24 cellular contexts compared by ENCODE assay signal in the genomic region with DNA sequence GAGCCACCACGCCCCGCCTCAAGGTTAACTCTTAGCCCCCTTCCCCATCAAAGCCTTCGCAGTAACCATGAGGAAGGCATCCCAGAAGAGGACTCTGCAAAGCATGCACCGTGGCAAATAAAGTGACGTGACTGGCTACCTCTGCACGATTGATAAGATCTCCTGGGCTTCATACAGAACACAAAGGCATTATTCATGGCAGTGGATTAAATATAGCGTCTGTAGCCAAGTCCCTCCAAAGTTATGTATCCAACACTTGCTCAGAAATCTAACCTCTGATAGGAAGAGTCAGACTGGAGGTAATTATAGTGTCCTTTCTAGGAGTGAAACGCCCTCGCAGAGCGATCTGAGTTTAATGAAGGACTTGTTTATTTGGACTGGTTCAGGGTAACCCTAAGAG.
"Had no signal": no experiment of that assay in that cellular context is flagged by ENCODE, and none has a peak within 500 bp of the region (broad histone marks: within the 10 kb centered on the region; RNA-seq: fewer than 3 reads in every experiment).

No MANE protein-coding gene starts in this region.

- H3K27ac ChIP-seq: breast epithelium, KMS-11, SJSA1, WERI-Rb-1 had no signal

- H3K4me3 Mint-ChIP-seq: activated CD8-positive, alpha-beta memory T cell treated with anti-CD3 and anti-CD28 coated beads, Interleukin-2, amount 10 ng/mL, durations not matched to agents 7 days and 5 days; activated naive CD4-positive, alpha-beta T cell treated with anti-CD3 and anti-CD28 coated beads, Interleukin-2, amount 10 ng/mL, durations not matched to agents 7 days and 5 days; activated naive CD8-positive, alpha-beta T cell treated with anti-CD3 and anti-CD28 coated beads for 36 hours; activated T-cell treated with anti-CD3 and anti-CD28 coated beads, Interleukin-2, amount 50 U/mL, for 4 hours had no signal

- H3K4me3 ChIP-seq: breast epithelium, SJSA1 had no signal

- ATAC-seq: activated CD4-positive, CD25-positive, alpha-beta regulatory T cell treated with anti-CD3 and anti-CD28 coated beads, Interleukin-2, amount 50 U/mL, for 24 hours; activated CD8-positive, alpha-beta memory T cell treated with anti-CD3 and anti-CD28 coated beads, Interleukin-2, amount 10 ng/mL, durations not matched to agents 7 days and 5 days; activated T-cell treated with anti-CD3 and anti-CD28 coated beads, Interleukin-2, amount 50 U/mL, for 4 hours had no signal

- DNase-seq: activated CD4-positive, alpha-beta T cell treated with anti-CD3 and anti-CD28 coated beads for 4 hours; activated CD8-positive, alpha-beta memory T cell treated with anti-CD3 and anti-CD28 coated beads, Interleukin-2, amount 10 ng/mL, durations not matched to agents 7 days and 5 days; activated gamma-delta T cell; activated naive CD4-positive, alpha-beta T cell treated with anti-CD3 and anti-CD28 coated beads, Interleukin-2, amount 10 ng/mL, durations not matched to agents 7 days and 5 days; activated naive CD8-positive, alpha-beta T cell treated with anti-CD3 and anti-CD28 coated beads for 36 hours; activated T-cell treated with anti-CD3 and anti-CD28 coated beads, Interleukin-2, amount 50 U/mL, for 4 hours; central memory CD4-positive, alpha-beta T cell; NCI-H1092; NCI-H1417; NCI-H1930; NCI-H2171; NCI-H345; NCI-H510A; NCI-H526 treated with DMSO at 0.1 percent for 48 hours; NCI-H82; RPMI8226; SHP77; T-helper 2 cell; T1000; WERI-Rb-1 had no signal

- H3K27ac Mint-ChIP-seq: activated CD8-positive, alpha-beta memory T cell treated with anti-CD3 and anti-CD28 coated beads, Interleukin-2, amount 10 ng/mL, durations not matched to agents 7 days and 5 days; activated naive CD4-positive, alpha-beta T cell treated with anti-CD3 and anti-CD28 coated beads, Interleukin-2, amount 10 ng/mL, durations not matched to agents 7 days and 5 days; activated naive CD8-positive, alpha-beta T cell treated with anti-CD3 and anti-CD28 coated beads for 36 hours had no signal

- H3K4me1 ChIP-seq: SJSA1 had no signal

- H3K9me3 ChIP-seq: breast epithelium had no signal

- H3K27me3 ChIP-seq: breast epithelium, SJSA1 had no signal

- H3K27me3 Mint-ChIP-seq: activated CD8-positive, alpha-beta memory T cell treated with anti-CD3 and anti-CD28 coated beads, Interleukin-2, amount 10 ng/mL, durations not matched to agents 7 days and 5 days; activated naive CD4-positive, alpha-beta T cell treated with anti-CD3 and anti-CD28 coated beads, Interleukin-2, amount 10 ng/mL, durations not matched to agents 7 days and 5 days; activated naive CD8-positive, alpha-beta T cell treated with anti-CD3 and anti-CD28 coated beads for 36 hours had no signal

- H3K9me3 Mint-ChIP-seq: activated naive CD4-positive, alpha-beta T cell treated with anti-CD3 and anti-CD28 coated beads, Interleukin-2, amount 10 ng/mL, durations not matched to agents 7 days and 5 days; activated naive CD8-positive, alpha-beta T cell treated with anti-CD3 and anti-CD28 coated beads for 36 hours; activated T-cell treated with anti-CD3 and anti-CD28 coated beads, Interleukin-2, amount 50 U/mL, for 4 hours had no signal

- H3K9ac ChIP-seq: KMS-11 had no signal

- H3K36me3 ChIP-seq: breast epithelium, WERI-Rb-1 had no signal

- H3K4me2 ChIP-seq: KMS-11 had no signal
